13 cellular contexts compared by ENCODE assay signal in the genomic region with DNA sequence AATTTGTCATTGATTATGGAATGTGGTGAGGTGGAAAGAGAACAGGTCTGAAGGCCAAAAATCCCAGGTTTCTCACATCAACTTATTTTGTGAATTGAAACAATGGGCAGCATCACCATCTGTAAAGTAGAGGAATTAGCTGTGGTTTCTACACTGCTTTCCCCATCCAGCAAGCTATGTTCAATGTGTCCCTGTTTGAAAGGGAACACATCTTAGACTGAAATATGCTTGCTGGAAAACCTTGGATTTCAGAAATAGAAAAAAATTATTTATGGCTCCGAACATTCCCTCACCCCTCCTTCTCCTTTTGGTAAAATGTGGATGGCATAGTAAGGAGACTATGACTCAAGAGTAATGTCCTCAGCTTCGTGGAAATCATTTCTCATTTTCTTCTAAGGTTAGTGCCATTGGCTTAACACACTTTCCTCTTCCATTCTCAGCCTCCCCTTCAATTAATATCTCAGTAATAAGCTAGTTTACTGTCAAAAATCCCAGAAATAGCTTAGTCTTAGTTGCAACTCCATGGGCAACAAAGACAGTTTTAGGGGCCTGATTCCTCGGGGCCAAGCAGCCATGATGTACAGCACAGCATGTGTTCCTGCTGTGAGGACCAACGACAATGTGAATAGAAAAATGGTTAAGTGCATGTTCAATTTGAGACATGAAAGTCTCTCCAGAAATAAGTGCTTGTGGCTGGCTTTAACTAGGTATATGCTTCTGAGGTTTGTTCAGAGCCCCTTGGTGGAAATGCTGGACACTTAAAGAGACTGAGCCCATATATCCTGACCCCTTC.
DNase-seq lines count a peak whose midpoint lies in the region; TF ChIP-seq lines count a peak whose summit lies in the region.
"Had no signal": no experiment of that assay in that cellular context is flagged by ENCODE, and none has a peak within 500 bp of the region (broad histone marks: within the 10 kb centered on the region; RNA-seq: fewer than 3 reads in every experiment).

No MANE protein-coding gene starts in this region.

- H3K9me3 ChIP-seq in neuronal stem cell (replicated peaks in 1 of 2; ENCODE audit: control insufficient read depth in 2 of 2, insufficient read depth in 1 of 2, low read depth in 1 of 2, low read length in 2 of 2) (no peaks in the 10 kb centered on the region), uterus (no peaks in the 10 kb centered on the region), right atrium auricular region (no peaks in the 10 kb centered on the region)

- H3K9ac ChIP-seq in neuronal stem cell (ENCODE audit: low read depth, low read length, poor library complexity): no peak overlapping the region
- H3K9ac ChIP-seq: BLaER1 treated with 17β-estradiol and CSF1 and Interleukin-3, amounts not matched to agents 10 nM and 100 nM had no signal

- no peak overlapping the region for H2BK120ac ChIP-seq in neuronal stem cell (ENCODE audit: low read depth, low read length)

- no peak overlapping the region for H3K23ac ChIP-seq in neuronal stem cell (ENCODE audit: low read depth, low read length, poor library complexity)

- peaks cover 32% of the 10 kb centered on the region for H3K36me3 Mint-ChIP-seq in activated CD4-positive, alpha-beta T cell treated with anti-CD3 and anti-CD28 coated beads, Interleukin-2, amount 10 ng/mL, durations not matched to agents 24 days and 14 days (ENCODE audit: low read depth)
- H3K36me3 Mint-ChIP-seq in chondrocyte (ENCODE audit: low read depth): peaks cover 8% of the 10 kb centered on the region

- H3K18ac ChIP-seq in neuronal stem cell (ENCODE audit: low read length): no peak overlapping the region

- no peaks in the 10 kb centered on the region for H3K36me3 ChIP-seq in neuronal stem cell (replicated peaks in 1 of 2; ENCODE audit: control insufficient read depth in 2 of 2, insufficient read depth in 2 of 2, low read length in 2 of 2)
- no peaks in the 10 kb centered on the region for H3K36me3 ChIP-seq in uterus
- no peaks in the 10 kb centered on the region for H3K36me3 ChIP-seq in right atrium auricular region
- H3K36me3 ChIP-seq: BLaER1 treated with 17β-estradiol and CSF1 and Interleukin-3, amounts not matched to agents 10 nM and 100 nM had no signal

- H3K4me1 Mint-ChIP-seq in activated CD4-positive, alpha-beta T cell treated with anti-CD3 and anti-CD28 coated beads, Interleukin-2, amount 10 ng/mL, durations not matched to agents 24 days and 14 days: peaks cover 7% of the 10 kb centered on the region
- peaks cover 36% of the 10 kb centered on the region for H3K4me1 Mint-ChIP-seq in chondrocyte (ENCODE audit: low read depth)

- no peak for TF ChIP-seq POLR2A in uterus (IDR thresholded peaks at IDR 0.05)

- no peak overlapping the region for H3K14ac ChIP-seq in neuronal stem cell (ENCODE audit: low read length)

- no peak overlapping the region for H3K4me3 ChIP-seq in neuronal stem cell (ENCODE audit: low read length in 2 of 2)
- H3K4me3 ChIP-seq in uterus: no peak overlapping the region
- no peak overlapping the region for H3K4me3 ChIP-seq in right atrium auricular region
- H3K4me3 ChIP-seq: BLaER1 treated with 17β-estradiol and CSF1 and Interleukin-3, amounts not matched to agents 10 nM and 100 nM had no signal

- no peak overlapping the region for H3K27ac ChIP-seq in neuronal stem cell (replicated peaks; ENCODE audit: low read length)
- H3K27ac ChIP-seq in uterus: peak overlapping the region; percentile 16 to 22
- H3K27ac ChIP-seq in right atrium auricular region: no peak overlapping the region
- H3K27ac ChIP-seq: BLaER1 treated with 17β-estradiol and CSF1 and Interleukin-3, amounts not matched to agents 10 nM and 100 nM had no signal

- WGBS in neuronal stem cell (ENCODE audit: extremely low coverage in 2 of 2, insufficient read length in 2 of 2, insufficient replicate concordance in 1 of 2), 2 donors: no CpG with 5 or more reads among the region's 4 CpGs

- H4K8ac ChIP-seq in neuronal stem cell (ENCODE audit: low read depth, low read length): no peak overlapping the region

- H3K4me2 ChIP-seq in neuronal stem cell (ENCODE audit: insufficient read depth, low read length, poor library complexity, severe bottlenecking): no peak overlapping the region
- H3K4me2 ChIP-seq: BLaER1 treated with 17β-estradiol and CSF1 and Interleukin-3, amounts not matched to agents 10 nM and 100 nM had no signal

- H3K27me3 ChIP-seq in neuronal stem cell (ENCODE audit: control insufficient read depth in 3 of 3, insufficient read depth in 3 of 3, low read depth in 1 of 3, low read length in 3 of 3) (no peaks in the 10 kb centered on the region), uterus (no peaks in the 10 kb centered on the region), right atrium auricular region (no peaks in the 10 kb centered on the region)
- H3K27me3 ChIP-seq: BLaER1 treated with 17β-estradiol and CSF1 and Interleukin-3, amounts not matched to agents 10 nM and 100 nM had no signal

- H3K79me1 ChIP-seq in neuronal stem cell (ENCODE audit: low read depth, low read length): no peaks in the 10 kb centered on the region

- H3K9me3 Mint-ChIP-seq in activated CD4-positive, alpha-beta T cell treated with anti-CD3 and anti-CD28 coated beads, Interleukin-2, amount 10 ng/mL, durations not matched to agents 24 days and 14 days: peaks cover 26% of the 10 kb centered on the region
- H3K9me3 Mint-ChIP-seq in chondrocyte (ENCODE audit: low read depth): peaks cover 11% of the 10 kb centered on the region

- intact Hi-C loops in activated CD4-positive, alpha-beta T cell treated with anti-CD3 and anti-CD28 coated beads, Interleukin-2, amount 10 ng/mL, durations not matched to agents 24 days and 14 days (cut with micrococcal nuclease): no loop called here
- intact Hi-C loops in uterus (cut with DNase I; ENCODE audit: low total_unique reads): no loop called here

- no peak overlapping the region for H4K91ac ChIP-seq in neuronal stem cell (ENCODE audit: low read depth, low read length, poor library complexity)

- no peak overlapping the region for H3K4ac ChIP-seq in neuronal stem cell (ENCODE audit: low read length)

- no peaks in the 10 kb centered on the region for H3K27me3 Mint-ChIP-seq in activated CD4-positive, alpha-beta T cell treated with anti-CD3 and anti-CD28 coated beads, Interleukin-2, amount 10 ng/mL, durations not matched to agents 24 days and 14 days
- no peaks in the 10 kb centered on the region for H3K27me3 Mint-ChIP-seq in chondrocyte (ENCODE audit: low read depth)

- no peak overlapping the region for H2AK5ac ChIP-seq in neuronal stem cell (ENCODE audit: low read depth, low read length)

- no peak overlapping the region for H2BK5ac ChIP-seq in neuronal stem cell (ENCODE audit: low read length)

- H3K4me1 ChIP-seq in neuronal stem cell (ENCODE audit: control insufficient read depth in 2 of 2, insufficient read depth in 1 of 2, low read depth in 1 of 2, low read length in 2 of 2) (peaks cover 0 to 4% of the 10 kb centered on the region in 2 donors), uterus (no peaks in the 10 kb centered on the region), right atrium auricular region (peaks cover 0 to 14% of the 10 kb centered on the region in 2 donors)
- H3K4me1 ChIP-seq: BLaER1 treated with 17β-estradiol and CSF1 and Interleukin-3, amounts not matched to agents 10 nM and 100 nM had no signal

- H3K4me3 Mint-ChIP-seq in activated CD4-positive, alpha-beta T cell treated with anti-CD3 and anti-CD28 coated beads, Interleukin-2, amount 10 ng/mL, durations not matched to agents 24 days and 14 days: no peak overlapping the region
- H3K4me3 Mint-ChIP-seq in chondrocyte (ENCODE audit: unreplicated experiment): no peak overlapping the region
- H3K4me3 Mint-ChIP-seq: CD8-positive, alpha-beta memory T cell had no signal

- H2BK15ac ChIP-seq in neuronal stem cell (ENCODE audit: low read length): no peak overlapping the region

- H3K27ac Mint-ChIP-seq in activated CD4-positive, alpha-beta T cell treated with anti-CD3 and anti-CD28 coated beads, Interleukin-2, amount 10 ng/mL, durations not matched to agents 24 days and 14 days: no peak overlapping the region
- H3K27ac Mint-ChIP-seq in chondrocyte (ENCODE audit: unreplicated experiment): peak overlapping the region; percentile 30

- peak; percentile 34 for DNase-seq in activated CD4-positive, alpha-beta T cell treated with anti-CD3 and anti-CD28 coated beads, Interleukin-2, amount 10 ng/mL, durations not matched to agents 24 days and 14 days
- no peak for DNase-seq in activated CD4-positive, alpha-beta T cell treated with anti-CD3 and anti-CD28 coated beads for 1 hour
- DNase-seq in chondrocyte (ENCODE audit: low spot score) (no peak), neuronal stem cell (ENCODE audit: low spot score) (no peak), uterus (no peak), occipital lobe (lab: John Stamatoyannopoulos, UW) (no peak), D341Med (ENCODE audit: low spot score) (no peak), right atrium auricular region (ENCODE audit: low spot score) (no peak)
- DNase-seq: CD8-positive, alpha-beta memory T cell; H7; NCI-H2171 treated with DMSO at 0.1 percent for 48 hours; NCI-H446 treated with DMSO at 0.1 percent for 48 hours had no signal

- H2AFZ ChIP-seq in neuronal stem cell (ENCODE audit: low read length): peak overlapping the region; percentile 31

- TF ChIP-seq CTCF in chondrocyte (IDR thresholded peaks at IDR 0.05) (no peak), uterus (IDR thresholded peaks at IDR 0.05) (no peak), right atrium auricular region (IDR thresholded peaks at IDR 0.05) (no peak)

- H2BK12ac ChIP-seq in neuronal stem cell (ENCODE audit: low read length): no peak overlapping the region

Comparison
In these comparisons a context has a peak if more than half of its experiments do, and no peak if none do; other contexts are left out.
1. H3K27ac ChIP-seq: peak in uterus (2 of 2); none in neuronal stem cell (single experiment) and right atrium auricular region (0 of 2).